In genomic region chr6:55913213-55914195, GRCh38 we compare ENCODE assay signal across 17 cellular contexts. TPM values are rescaled to one million over a fixed set of nuclear protein-coding genes. Genes with fewer than 3 reads are reported as not detected.
A peak's percentile ranks its signal among the peaks of the same experiment; 100 is the strongest.
DNase-seq lines count a peak whose midpoint lies in the region; ATAC-seq and TF ChIP-seq lines count a peak whose summit lies in the region.
"Had no signal": no experiment of that assay in that cellular context is flagged by ENCODE, and none has a peak within 500 bp of the region (broad histone marks: within the 10 kb centered on the region; RNA-seq: fewer than 3 reads in every experiment).

No MANE protein-coding gene starts in this region.

- peak; percentile 73 for ATAC-seq in GM18511 (IDR thresholded peaks at IDR 0.05; ENCODE audit: unreplicated experiment)
- peak; percentile 87 for ATAC-seq in HG02588 (IDR thresholded peaks at IDR 0.05; ENCODE audit: unreplicated experiment)
- peak; percentile 66 for ATAC-seq in gastroesophageal sphincter
- no peak for ATAC-seq in GM21529 (IDR thresholded peaks at IDR 0.05; ENCODE audit: unreplicated experiment)

- WGBS in gastroesophageal sphincter (ENCODE audit: low coverage in 1 of 2), 2 donors = 17 to 62% methylated on average over 3 of the region's 3 CpGs

- no peak overlapping the region for H3K27ac Mint-ChIP-seq in progenitor cell of endocrine pancreas
- H3K27ac Mint-ChIP-seq: brain had no signal

- TF ChIP-seq EP300 in gastroesophageal sphincter (IDR thresholded peaks at IDR 0.05) = no peak

- no peaks in the 10 kb centered on the region for H3K9me3 ChIP-seq in gastroesophageal sphincter
- H3K9me3 ChIP-seq: neutrophil had no signal

- no peak for TF ChIP-seq POLR2A in gastroesophageal sphincter (IDR thresholded peaks at IDR 0.05)

- no peaks in the 10 kb centered on the region for H3K27me3 Mint-ChIP-seq in progenitor cell of endocrine pancreas
- H3K27me3 Mint-ChIP-seq: brain had no signal

- H3K27me3 ChIP-seq in gastroesophageal sphincter = no peaks in the 10 kb centered on the region
- H3K27me3 ChIP-seq: neutrophil had no signal

- no peak overlapping the region for H3K4me3 Mint-ChIP-seq in progenitor cell of endocrine pancreas (ENCODE audit: low read depth)
- H3K4me3 Mint-ChIP-seq: brain, CD14-positive monocyte had no signal

- no peak overlapping the region for H3K4me3 ChIP-seq in gastroesophageal sphincter

- H3K9me3 Mint-ChIP-seq in progenitor cell of endocrine pancreas (ENCODE audit: low read depth) = no peaks in the 10 kb centered on the region

- H3K4me1 ChIP-seq in gastroesophageal sphincter = peaks cover 0 to 8% (median 3%) of the 10 kb centered on the region in 3 donors

- peaks cover 1% of the 10 kb centered on the region for H3K4me1 Mint-ChIP-seq in progenitor cell of endocrine pancreas (ENCODE audit: low read depth)
- H3K4me1 Mint-ChIP-seq: brain, CD14-positive monocyte had no signal

- peak overlapping the region in 2 of 4 donors; percentile 24 to 32 for H3K27ac ChIP-seq in gastroesophageal sphincter
- H3K27ac ChIP-seq: neutrophil had no signal

- no peak for TF ChIP-seq CTCF in gastroesophageal sphincter (IDR thresholded peaks at IDR 0.05)
- no peak for TF ChIP-seq CTCF in progenitor cell of endocrine pancreas (IDR thresholded peaks at IDR 0.05; ENCODE audit: unreplicated experiment)

- DNase-seq in NCI-H524 treated with DMSO at 0.1 percent for 48 hours (lab: John Stamatoyannopoulos, UW) (peak; percentile 79), RPMI8226 (no peak), SIG-M5 (lab: John Stamatoyannopoulos, UW) (no peak), progenitor cell of endocrine pancreas (ENCODE audit: low spot score, unreplicated experiment) (no peak)
- DNase-seq: activated T-cell treated with anti-CD3 and anti-CD28 coated beads for 4 hours; MV-4-11; NK-92 treated with Interleukin-12 subunit alpha and Interleukin-12 subunit beta, amount 100 ng/mL, for 24 hours; stimulated activated CD4-positive, alpha-beta T cell treated with anti-CD3 and anti-CD28 coated beads, Interleukin-2, amount 100 ng/mL, for 24 hours; T-helper 9 cell had no signal

- H3K36me3 ChIP-seq in gastroesophageal sphincter = no peaks in the 10 kb centered on the region
- H3K36me3 ChIP-seq: neutrophil had no signal

- no peaks in the 10 kb centered on the region for H3K36me3 Mint-ChIP-seq in progenitor cell of endocrine pancreas (ENCODE audit: insufficient read depth)
- H3K36me3 Mint-ChIP-seq: brain, CD14-positive monocyte had no signal

RNA-seq across cellular contexts. Expression of gene BMP5, which starts 38.1 kb away (rescaled TPM):
- 1 to 10 TPM in 2 of 4 donors, under 1 TPM in 2; 0.40 to 2.6 (median 0.89) TPM for total RNA-seq in gastroesophageal sphincter
- 0.91 and 1.7 TPM in 2 replicates for total RNA-seq in progenitor cell of endocrine pancreas
- total RNA-seq: epithelial cell of proximal tubule had no signal
